ENCODE assay signal across 27 cellular contexts in genomic region chr22:38829485-38829884, GRCh38.
"Had no signal": no experiment of that assay in that cellular context is flagged by ENCODE, and none has a peak within 500 bp of the region (broad histone marks: within the 10 kb centered on the region; RNA-seq: fewer than 3 reads in every experiment).

No MANE protein-coding gene starts in this region.

- H3K27me3 Mint-ChIP-seq: activated CD4-positive, alpha-beta memory T cell treated with anti-CD3 and anti-CD28 coated beads, Interleukin-2, amount 10 ng/mL, durations not matched to agents 7 days and 5 days; activated CD4-positive, alpha-beta T cell treated with anti-CD3 and anti-CD28 coated beads for 36 hours; activated naive CD8-positive, alpha-beta T cell; activated T-helper 17 cell treated with anti-CD3 and anti-CD28 coated beads, Interleukin-2, amount 50 U/mL, for 72 hours had no signal

- H3K27me3 ChIP-seq: MG63, SJCRH30 had no signal

- H3K27ac ChIP-seq: SJCRH30, WERI-Rb-1 had no signal

- H3K4me3 ChIP-seq: MG63, SJCRH30 had no signal

- H3K27ac Mint-ChIP-seq: activated CD4-positive, alpha-beta memory T cell treated with anti-CD3 and anti-CD28 coated beads, Interleukin-2, amount 10 ng/mL, durations not matched to agents 7 days and 5 days; activated CD4-positive, alpha-beta T cell treated with anti-CD3 and anti-CD28 coated beads for 36 hours; activated naive CD4-positive, alpha-beta T cell treated with anti-CD3 and anti-CD28 coated beads for 36 hours; activated naive CD8-positive, alpha-beta T cell; activated T-helper 17 cell treated with anti-CD3 and anti-CD28 coated beads, Interleukin-2, amount 50 U/mL, for 72 hours had no signal

- H3K36me3 ChIP-seq: MG63, SJCRH30, WERI-Rb-1 had no signal

- ATAC-seq: activated CD4-positive, alpha-beta T cell treated with anti-CD3 and anti-CD28 coated beads for 36 hours; activated T-helper 17 cell treated with anti-CD3 and anti-CD28 coated beads, Interleukin-2, amount 50 U/mL, for 72 hours; Panc1 had no signal

- H3K4me1 ChIP-seq: SJCRH30 had no signal

- H3K4me1 Mint-ChIP-seq: activated CD4-positive, alpha-beta memory T cell treated with anti-CD3 and anti-CD28 coated beads, Interleukin-2, amount 10 ng/mL, durations not matched to agents 7 days and 5 days; activated CD4-positive, alpha-beta T cell treated with anti-CD3 and anti-CD28 coated beads for 36 hours; activated T-helper 17 cell treated with anti-CD3 and anti-CD28 coated beads, Interleukin-2, amount 50 U/mL, for 72 hours had no signal

- H3K4me3 Mint-ChIP-seq: activated CD4-positive, alpha-beta memory T cell treated with anti-CD3 and anti-CD28 coated beads, Interleukin-2, amount 10 ng/mL, durations not matched to agents 7 days and 5 days; activated CD4-positive, alpha-beta T cell treated with anti-CD3 and anti-CD28 coated beads for 36 hours; activated naive CD4-positive, alpha-beta T cell treated with anti-CD3 and anti-CD28 coated beads for 36 hours; activated naive CD8-positive, alpha-beta T cell; activated T-helper 17 cell treated with anti-CD3 and anti-CD28 coated beads, Interleukin-2, amount 50 U/mL, for 72 hours had no signal

- H3K9me3 Mint-ChIP-seq: activated CD4-positive, alpha-beta memory T cell treated with anti-CD3 and anti-CD28 coated beads, Interleukin-2, amount 10 ng/mL, durations not matched to agents 7 days and 5 days; activated naive CD4-positive, alpha-beta T cell treated with anti-CD3 and anti-CD28 coated beads for 36 hours; activated T-helper 17 cell treated with anti-CD3 and anti-CD28 coated beads, Interleukin-2, amount 50 U/mL, for 72 hours had no signal

- H3K9me3 ChIP-seq: MG63, SJCRH30, SK-N-SH had no signal

- DNase-seq: activated CD4-positive, alpha-beta memory T cell treated with anti-CD3 and anti-CD28 coated beads, Interleukin-2, amount 10 ng/mL, durations not matched to agents 7 days and 5 days; activated CD4-positive, alpha-beta T cell treated with anti-CD3 and anti-CD28 coated beads for 36 hours; activated CD4-positive, alpha-beta T cell treated with anti-CD3 and anti-CD28 coated beads, Interleukin-2, amount 50 U/mL, for 1 hour; activated gamma-delta T cell; activated naive CD4-positive, alpha-beta T cell treated with anti-CD3 and anti-CD28 coated beads for 36 hours; activated T-cell treated with anti-CD3 and anti-CD28 coated beads for 4 hours; activated T-cell treated with anti-CD3 and anti-CD28 coated beads, Interleukin-2, amount 50 U/mL, for 48 hours; central memory CD4-positive, alpha-beta T cell; MG63; MV-4-11; NCI-H1092 treated with DMSO at 0.1 percent for 48 hours; NCI-H1417 treated with DMSO at 0.1 percent for 48 hours; NCI-H1694; NCI-H2029 treated with DMSO at 0.1 percent for 48 hours; NCI-H510A treated with DMSO at 0.1 percent for 48 hours; NCI-H69; NK-92 treated with Interleukin-12 subunit alpha and Interleukin-12 subunit beta, amount 100 ng/mL, for 24 hours; OCI-M1; Right ventricle myocardium superior; RPMI8226; SJCRH30; SK-N-SH; T-helper 1 cell; WERI-Rb-1 had no signal

- H3K4me2 ChIP-seq: SK-N-SH had no signal

- H3K36me3 Mint-ChIP-seq: activated naive CD8-positive, alpha-beta T cell had no signal
